34 cellular contexts compared by ENCODE assay signal in the genomic region with DNA sequence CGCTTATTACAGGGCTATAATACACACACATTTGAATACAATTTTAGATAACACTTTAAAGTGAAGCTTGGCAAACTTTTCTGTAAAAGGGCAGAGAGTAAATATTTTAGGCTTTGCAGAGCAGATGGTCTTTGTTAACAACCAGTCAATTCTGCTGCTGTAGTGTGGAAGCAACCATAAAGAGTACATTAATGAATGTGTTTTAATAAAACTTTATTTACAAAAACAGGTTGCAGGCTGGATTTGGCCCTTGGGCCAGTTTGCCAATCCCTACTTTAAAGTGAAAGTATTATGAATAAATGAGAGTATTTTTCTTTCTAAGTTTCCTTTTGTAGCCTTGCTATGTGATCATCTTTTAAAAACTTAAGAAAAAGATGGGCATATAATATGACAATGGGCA. TPM values are rescaled to one million over a fixed set of nuclear protein-coding genes. Genes with fewer than 3 reads are reported as not detected.
"Had no signal": no experiment of that assay in that cellular context is flagged by ENCODE, and none has a peak within 500 bp of the region (broad histone marks: within the 10 kb centered on the region; RNA-seq: fewer than 3 reads in every experiment).

No MANE protein-coding gene starts in this region.

- H3K27ac ChIP-seq: adrenal gland, ascending aorta, body of pancreas, brain microvascular endothelial cell, breast epithelium, cardiac muscle cell had no signal

- H3K4me1 ChIP-seq: adrenal gland, ascending aorta, body of pancreas, breast epithelium had no signal

- FAIRE-seq: astrocyte, bronchial epithelial cell had no signal

- H3K4me3 ChIP-seq: adrenal gland, ascending aorta, body of pancreas, breast epithelium, cardiac muscle cell had no signal

- DNase-seq: activated effector memory CD4-positive, alpha-beta T cell treated with anti-CD3 and anti-CD28 coated beads, Interleukin-2, amount 50 U/mL, for 16 hours; activated effector memory CD4-positive, alpha-beta T cell treated with Interleukin-2 at 50 U/mL for 16 hours; activated gamma-delta T cell; activated gamma-delta T cell treated with Interleukin-2 at 50 U/mL for 16 hours; activated naive CD4-positive, alpha-beta T cell; activated naive CD4-positive, alpha-beta T cell treated with anti-CD3 and anti-CD28 coated beads for 36 hours; activated naive CD4-positive, alpha-beta T cell treated with anti-CD3 and anti-CD28 coated beads, Interleukin-2, amount 10 ng/mL, durations not matched to agents 7 days and 5 days; activated naive CD4-positive, alpha-beta T cell treated with anti-CD3 and anti-CD28 coated beads, Interleukin-2, amount 50 U/mL, for 16 hours; activated naive CD4-positive, alpha-beta T cell treated with Interleukin-2 at 50 U/mL for 16 hours; activated naive CD8-positive, alpha-beta T cell treated with anti-CD3 and anti-CD28 coated beads for 36 hours; activated naive CD8-positive, alpha-beta T cell treated with anti-CD3 and anti-CD28 coated beads, Interleukin-2, amount 10 ng/mL, durations not matched to agents 7 days and 5 days; activated naive CD8-positive, alpha-beta T cell treated with anti-CD3 and anti-CD28 coated beads, Interleukin-2, amount 50 U/mL, for 24 hours; activated T-cell treated with anti-CD3 and anti-CD28 coated beads, Interleukin-2, amount 50 U/mL, for 4 hours; activated T-cell treated with anti-CD3 and anti-CD28 coated beads, Interleukin-2, amount 50 U/mL, for 48 hours; activated T-cell treated with anti-CD3 and anti-CD28 coated beads, Interleukin-2, amount 50 U/mL, for 72 hours; adrenal gland; amniotic stem cell; amygdala; anterior cingulate cortex; aorta; body of pancreas; brain microvascular endothelial cell; caudate nucleus; central memory CD4-positive, alpha-beta T cell; cerebellar nuclear complex had no signal

- ATAC-seq: activated naive CD4-positive, alpha-beta T cell treated with anti-CD3 and anti-CD28 coated beads, Interleukin-2, amount 50 U/mL, for 72 hours; activated naive CD8-positive, alpha-beta T cell treated with anti-CD3 and anti-CD28 coated beads, Interleukin-2, amount 50 U/mL, for 24 hours; activated T-cell treated with anti-CD3 and anti-CD28 coated beads, Interleukin-2, amount 50 U/mL, for 4 hours; activated T-cell treated with anti-CD3 and anti-CD28 coated beads, Interleukin-2, amount 50 U/mL, for 72 hours; activated T-helper 17 cell treated with anti-CD3 and anti-CD28 coated beads, Interleukin-2, amount 50 U/mL, for 72 hours; body of pancreas had no signal

- H3K27me3 ChIP-seq: adrenal gland, ascending aorta, body of pancreas, brain microvascular endothelial cell, breast epithelium, cardiac muscle cell had no signal

- H3K36me3 ChIP-seq: adrenal gland, ascending aorta, brain microvascular endothelial cell, breast epithelium, cardiac muscle cell had no signal

- H3K9me3 ChIP-seq: adrenal gland, ascending aorta, body of pancreas, breast epithelium had no signal

RNA-seq across cellular contexts. Expression of gene ANKRD34C, which starts 20.7 kb away (rescaled TPM):
- total RNA-seq: activated naive CD4-positive, alpha-beta T cell treated with anti-CD3 and anti-CD28 coated beads for 36 hours; activated naive CD4-positive, alpha-beta T cell treated with anti-CD3 and anti-CD28 coated beads, Interleukin-2, amount 50 U/mL, for 72 hours; activated naive CD8-positive, alpha-beta T cell treated with anti-CD3 and anti-CD28 coated beads for 36 hours; activated naive CD8-positive, alpha-beta T cell treated with anti-CD3 and anti-CD28 coated beads, Interleukin-2, amount 10 ng/mL, durations not matched to agents 7 days and 5 days; activated T-cell treated with anti-CD3 and anti-CD28 coated beads, Interleukin-2, amount 50 U/mL, for 4 hours; activated T-cell treated with anti-CD3 and anti-CD28 coated beads, Interleukin-2, amount 50 U/mL, for 72 hours; activated T-helper 1 cell treated with anti-CD3 and anti-CD28 coated beads, Interleukin-12 subunit alpha, Interleukin-12 subunit beta, Interleukin-2, Interleukin-4 antibody, amounts not matched to agents 30 ng/mL and 10 ng/mL and 1 ng/mL, durations not matched to agents 14 hours and 24 hours and 36 hours; activated T-helper 17 cell treated with anti-CD3 and anti-CD28 coated beads, Interleukin-2, amount 50 U/mL, for 72 hours; activated T-helper 2 cell treated with anti-CD3 and anti-CD28 coated beads, Interferon-gamma antibody, Interleukin-2, Interleukin-4, amounts not matched to agents 10 μg/mL and 5 μg/mL and 100 μg/mL, durations not matched to agents 14 hours and 24 hours and 36 hours; ascending aorta; breast epithelium; bronchial epithelial cell; cardiac muscle cell had no signal
- polyA plus RNA-seq: aorta, cardiac muscle cell had no signal
